Comparison of ENCODE assay signal across 18 cellular contexts in genomic region chr9:34382054-34382453, GRCh38. TPM values are rescaled to one million over a fixed set of nuclear protein-coding genes. Genes with fewer than 3 reads are reported as not detected.
DNase-seq lines count a peak whose midpoint lies in the region; ATAC-seq, FAIRE-seq and TF ChIP-seq lines count a peak whose summit lies in the region.
"Had no signal": no experiment of that assay in that cellular context is flagged by ENCODE, and none has a peak within 500 bp of the region (broad histone marks: within the 10 kb centered on the region; RNA-seq: fewer than 3 reads in every experiment).

No MANE protein-coding gene starts in this region.

- no peaks in the 10 kb centered on the region for H3K9me3 Mint-ChIP-seq in activated CD4-positive, alpha-beta memory T cell treated with anti-CD3 and anti-CD28 coated beads, Interleukin-2, amount 10 ng/mL, durations not matched to agents 7 days and 5 days
- H3K9me3 Mint-ChIP-seq in activated CD4-positive, alpha-beta memory T cell treated with anti-CD3 and anti-CD28 coated beads for 36 hours, result no peaks in the 10 kb centered on the region
- no peaks in the 10 kb centered on the region for H3K9me3 Mint-ChIP-seq in CD4-positive, alpha-beta T cell
- peaks cover 0 to 3% (median 0%) of the 10 kb centered on the region in 5 experiments for H3K9me3 Mint-ChIP-seq in brain
- no peaks in the 10 kb centered on the region for H3K9me3 Mint-ChIP-seq in naive B cell

- TF ChIP-seq CTCF in CD4-positive, alpha-beta T cell (IDR thresholded peaks at IDR 0.05), result no peak
- TF ChIP-seq CTCF in brain (conservative IDR thresholded peaks at IDR 0.05) (no peak), mucosa of descending colon (IDR thresholded peaks at IDR 0.05) (no peak), esophagus muscularis mucosa (IDR thresholded peaks at IDR 0.05) (no peak)

- no peak overlapping the region for H3K27ac ChIP-seq in CD4-positive, alpha-beta T cell (ENCODE audit: low read depth, low read length)
- no peak overlapping the region for H3K27ac ChIP-seq in esophagus muscularis mucosa (replicated peaks in 1 of 4)
- H3K27ac ChIP-seq: uterus had no signal

- TF ChIP-seq POLR2A in esophagus muscularis mucosa (IDR thresholded peaks at IDR 0.05; ENCODE audit: low read depth), result no peak

- H3K27me3 ChIP-seq in CD4-positive, alpha-beta T cell (ENCODE audit: control insufficient read depth, insufficient read depth, low read length), result no peaks in the 10 kb centered on the region
- no peaks in the 10 kb centered on the region for H3K27me3 ChIP-seq in esophagus muscularis mucosa
- H3K27me3 ChIP-seq: BE2C, uterus had no signal

- peaks cover 33% of the 10 kb centered on the region for H3K4me1 Mint-ChIP-seq in activated CD4-positive, alpha-beta memory T cell treated with anti-CD3 and anti-CD28 coated beads, Interleukin-2, amount 10 ng/mL, durations not matched to agents 7 days and 5 days
- H3K4me1 Mint-ChIP-seq in activated CD4-positive, alpha-beta memory T cell treated with anti-CD3 and anti-CD28 coated beads for 36 hours (ENCODE audit: low read depth), result peaks cover 20% of the 10 kb centered on the region
- H3K4me1 Mint-ChIP-seq in CD4-positive, alpha-beta T cell (ENCODE audit: low read depth), result peaks cover 29% of the 10 kb centered on the region
- H3K4me1 Mint-ChIP-seq in brain (peaks cover 34% of the 10 kb centered on the region), naive B cell (peaks cover 25 to 33% (median 26%) of the 10 kb centered on the region in 3 donors)

- DNase-seq in activated CD4-positive, alpha-beta memory T cell treated with anti-CD3 and anti-CD28 coated beads, Interleukin-2, amount 10 ng/mL, durations not matched to agents 7 days and 5 days, result no peak
- DNase-seq in activated CD4-positive, alpha-beta memory T cell treated with anti-CD3 and anti-CD28 coated beads for 36 hours, result no peak
- no peak for DNase-seq in CD4-positive, alpha-beta T cell
- DNase-seq in naive B cell, result no peak
- DNase-seq in mucosa of descending colon, result no peak
- DNase-seq in esophagus muscularis mucosa (ENCODE audit: extremely low spot score), result no peak
- DNase-seq in frontal cortex (ENCODE audit: low spot score in 2 of 2), result no peak
- DNase-seq: activated gamma-delta T cell; BE2C; effector CD4-positive, alpha-beta T cell; left cardiac atrium; NCI-H2081 treated with DMSO at 0.1 percent for 48 hours; retina; SK-N-SH; T1000; uterus had no signal

- CTCF ChIA-PET in activated CD4-positive, alpha-beta memory T cell treated with anti-CD3 and anti-CD28 coated beads, Interleukin-2, amount 10 ng/mL, durations not matched to agents 7 days and 5 days (lab: Charles Lee), result interaction anchor here (1.0 kb wide), 1 partner anchor 252 kb away, joined by 3 read pairs; no protein-coding TSS in a partner anchor
- CTCF ChIA-PET in activated CD4-positive, alpha-beta memory T cell treated with anti-CD3 and anti-CD28 coated beads for 36 hours (lab: Charles Lee), result no interaction called here
- CTCF ChIA-PET in CD4-positive, alpha-beta T cell (lab: Charles Lee), result no interaction called here

- TF ChIP-seq EP300 in esophagus muscularis mucosa (IDR thresholded peaks at IDR 0.05), result no peak

- no peak overlapping the region for H3K4me3 ChIP-seq in mucosa of descending colon
- peak overlapping the region in 1 of 4 donors; percentile 59 for H3K4me3 ChIP-seq in esophagus muscularis mucosa
- H3K4me3 ChIP-seq: uterus had no signal

- peaks cover 27% of the 10 kb centered on the region for H3K4me1 ChIP-seq in mucosa of descending colon (ENCODE audit: low read depth)
- peaks cover 17 to 47% (median 41%) of the 10 kb centered on the region in 4 donors for H3K4me1 ChIP-seq in esophagus muscularis mucosa
- H3K4me1 ChIP-seq: BE2C had no signal

- WGBS in esophagus muscularis mucosa, result 94% methylated on average over 5 of the region's 5 CpGs

- H3K27ac Mint-ChIP-seq in activated CD4-positive, alpha-beta memory T cell treated with anti-CD3 and anti-CD28 coated beads, Interleukin-2, amount 10 ng/mL, durations not matched to agents 7 days and 5 days, result no peak overlapping the region
- no peak overlapping the region for H3K27ac Mint-ChIP-seq in activated CD4-positive, alpha-beta memory T cell treated with anti-CD3 and anti-CD28 coated beads for 36 hours
- H3K27ac Mint-ChIP-seq in CD4-positive, alpha-beta T cell, result peak overlapping the region; percentile 73
- H3K27ac Mint-ChIP-seq in brain (no peak overlapping the region), naive B cell (peak overlapping the region in 1 of 6 donors; percentile 76)

- H3K4me3 Mint-ChIP-seq in activated CD4-positive, alpha-beta memory T cell treated with anti-CD3 and anti-CD28 coated beads, Interleukin-2, amount 10 ng/mL, durations not matched to agents 7 days and 5 days, result peak overlapping the region; percentile 68
- H3K4me3 Mint-ChIP-seq in activated CD4-positive, alpha-beta memory T cell treated with anti-CD3 and anti-CD28 coated beads for 36 hours, result no peak overlapping the region
- peak overlapping the region; percentile 78 for H3K4me3 Mint-ChIP-seq in CD4-positive, alpha-beta T cell
- H3K4me3 Mint-ChIP-seq in brain, result peak overlapping the region in 4 of 5 experiments; percentile 76 to 88 (median 86)
- peak overlapping the region in 5 of 8 donors; percentile 78 to 92 (median 87) for H3K4me3 Mint-ChIP-seq in naive B cell

- no peak for ATAC-seq in CD4-positive, alpha-beta T cell (ENCODE audit: poor library complexity)
- ATAC-seq in naive B cell (ENCODE audit: low read depth in 2 of 2) (no peak), mucosa of descending colon (no peak)

- POLR2A ChIA-PET in activated CD4-positive, alpha-beta memory T cell treated with anti-CD3 and anti-CD28 coated beads, Interleukin-2, amount 10 ng/mL, durations not matched to agents 7 days and 5 days (lab: Charles Lee), result no interaction called here
- POLR2A ChIA-PET in activated CD4-positive, alpha-beta memory T cell treated with anti-CD3 and anti-CD28 coated beads for 36 hours (lab: Charles Lee), result no interaction called here
- POLR2A ChIA-PET in CD4-positive, alpha-beta T cell (lab: Charles Lee), result interaction anchor here (1.2 kb wide), 1 partner anchor 50 kb away, joined by 3 read pairs; no protein-coding TSS in a partner anchor

- H3K27me3 Mint-ChIP-seq in activated CD4-positive, alpha-beta memory T cell treated with anti-CD3 and anti-CD28 coated beads, Interleukin-2, amount 10 ng/mL, durations not matched to agents 7 days and 5 days, result peaks cover 12% of the 10 kb centered on the region
- no peaks in the 10 kb centered on the region for H3K27me3 Mint-ChIP-seq in activated CD4-positive, alpha-beta memory T cell treated with anti-CD3 and anti-CD28 coated beads for 36 hours
- no peaks in the 10 kb centered on the region for H3K27me3 Mint-ChIP-seq in CD4-positive, alpha-beta T cell
- H3K27me3 Mint-ChIP-seq in brain, result peaks cover 5% of the 10 kb centered on the region
- H3K27me3 Mint-ChIP-seq in naive B cell, result peaks cover 0 to 26% (median 12%) of the 10 kb centered on the region in 3 donors

- FAIRE-seq in frontal cortex (lab: Jason Lieb, UNC), result no peak
- FAIRE-seq: D721Med had no signal

- H3K9me3 ChIP-seq in CD4-positive, alpha-beta T cell (ENCODE audit: control insufficient read depth, low read length), result no peaks in the 10 kb centered on the region
- H3K9me3 ChIP-seq in mucosa of descending colon (no peaks in the 10 kb centered on the region), esophagus muscularis mucosa (no peaks in the 10 kb centered on the region)
- H3K9me3 ChIP-seq: BE2C, SK-N-SH, uterus had no signal

- no peaks in the 10 kb centered on the region for H3K36me3 Mint-ChIP-seq in activated CD4-positive, alpha-beta memory T cell treated with anti-CD3 and anti-CD28 coated beads, Interleukin-2, amount 10 ng/mL, durations not matched to agents 7 days and 5 days (ENCODE audit: low read depth)
- H3K36me3 Mint-ChIP-seq in activated CD4-positive, alpha-beta memory T cell treated with anti-CD3 and anti-CD28 coated beads for 36 hours, result no peaks in the 10 kb centered on the region
- H3K36me3 Mint-ChIP-seq in CD4-positive, alpha-beta T cell (ENCODE audit: low read depth), result no peaks in the 10 kb centered on the region
- H3K36me3 Mint-ChIP-seq in brain (no peaks in the 10 kb centered on the region), naive B cell (no peaks in the 10 kb centered on the region)

- H3K36me3 ChIP-seq in mucosa of descending colon (ENCODE audit: low read depth), result no peaks in the 10 kb centered on the region
- H3K36me3 ChIP-seq in esophagus muscularis mucosa, result no peaks in the 10 kb centered on the region
- H3K36me3 ChIP-seq: BE2C, uterus had no signal

- intact Hi-C loops in activated CD4-positive, alpha-beta memory T cell treated with anti-CD3 and anti-CD28 coated beads for 36 hours (cut with micrococcal nuclease), result no loop called here
- intact Hi-C loops in CD4-positive, alpha-beta T cell (cut with DNase I, micrococcal nuclease), result loop anchor here in 1 of 2 experiments (5.0 to 10.0 kb wide), 2 partner anchors 603 to 1440 kb away; partner anchors contain the start of gene DNAJB5
- intact Hi-C loops in mucosa of descending colon (cut with DNase I, micrococcal nuclease), result no loop called here
- intact Hi-C loops in esophagus muscularis mucosa (cut with DNase I), result no loop called here

RNA-seq across cellular contexts. Expression of gene MYORG, which starts 5.4 kb away (rescaled TPM):
- total RNA-seq in activated CD4-positive, alpha-beta memory T cell treated with anti-CD3 and anti-CD28 coated beads, Interleukin-2, amount 10 ng/mL, durations not matched to agents 7 days and 5 days, result 1 to 10 TPM; 2.7 to 4.7 TPM
- total RNA-seq in activated CD4-positive, alpha-beta memory T cell treated with anti-CD3 and anti-CD28 coated beads for 36 hours, result 1 to 10 TPM; 1.9 to 2.9 TPM
- under 1 TPM; 0.42 to 0.58 TPM for total RNA-seq in CD4-positive, alpha-beta T cell
- polyA plus RNA-seq in brain (ENCODE audit: insufficient read depth, low read depth, low replicate concordance), result 13.5 TPM
- polyA plus RNA-seq in naive B cell (ENCODE audit: low read depth in 6 of 6), result under 1 TPM in 2 of 6 donors, not detected in 4; 0.08 to 0.25 TPM
- total RNA-seq in mucosa of descending colon, result 10 to 100 TPM; 48.8 to 88.2 (median 63.4) TPM
- 10 to 100 TPM in 2 of 4 donors, 1 to 10 TPM in 2; 7.8 to 27.2 (median 15.4) TPM for total RNA-seq in esophagus muscularis mucosa
- total RNA-seq in frontal cortex, result 2.4 TPM

RNA-seq across cellular contexts. Expression of gene NUDT2, which starts 52.7 kb away (rescaled TPM):
- 10 to 100 TPM; 33.3 to 35.0 TPM for total RNA-seq in activated CD4-positive, alpha-beta memory T cell treated with anti-CD3 and anti-CD28 coated beads, Interleukin-2, amount 10 ng/mL, durations not matched to agents 7 days and 5 days
- 10 to 100 TPM; 42.4 to 43.3 TPM for total RNA-seq in activated CD4-positive, alpha-beta memory T cell treated with anti-CD3 and anti-CD28 coated beads for 36 hours
- total RNA-seq in CD4-positive, alpha-beta T cell, result 1 to 10 TPM; 4.5 to 7.2 TPM
- polyA plus RNA-seq in brain (ENCODE audit: insufficient read depth, low read depth, low replicate concordance) (54.3 TPM), naive B cell (ENCODE audit: low read depth in 6 of 6) (10 to 100 TPM in 5 of 6 donors, 1 to 10 TPM in 1; 8.6 to 37.0 (median 20.0) TPM)
- total RNA-seq in mucosa of descending colon (10 to 100 TPM; 14.9 to 19.9 (median 17.2) TPM), esophagus muscularis mucosa (10 to 100 TPM; 15.0 to 45.3 (median 23.0) TPM), frontal cortex (15.5 TPM)

RNA-seq across cellular contexts. Expression of gene KIF24, which starts 53.0 kb away (rescaled TPM):
- 1 to 10 TPM; 8.4 to 8.6 TPM for total RNA-seq in activated CD4-positive, alpha-beta memory T cell treated with anti-CD3 and anti-CD28 coated beads, Interleukin-2, amount 10 ng/mL, durations not matched to agents 7 days and 5 days
- total RNA-seq in activated CD4-positive, alpha-beta memory T cell treated with anti-CD3 and anti-CD28 coated beads for 36 hours, result 1 to 10 TPM; 5.6 to 5.7 TPM
- total RNA-seq in CD4-positive, alpha-beta T cell, result under 1 TPM; 0.05 to 0.14 TPM
- polyA plus RNA-seq in brain (ENCODE audit: insufficient read depth, low read depth, low replicate concordance) (9.4 TPM), naive B cell (ENCODE audit: low read depth in 6 of 6) (under 1 TPM in 5 of 6 donors, not detected in 1; 0.07 to 0.21 (median 0.12) TPM)
- total RNA-seq in mucosa of descending colon (1 to 10 TPM; 1.3 to 2.8 (median 1.8) TPM), esophagus muscularis mucosa (1 to 10 TPM in 1 of 4 donors, under 1 TPM in 3; 0.42 to 1.5 (median 0.62) TPM), frontal cortex (1.2 TPM)
